14 cellular contexts compared by ENCODE assay signal in the genomic region with DNA sequence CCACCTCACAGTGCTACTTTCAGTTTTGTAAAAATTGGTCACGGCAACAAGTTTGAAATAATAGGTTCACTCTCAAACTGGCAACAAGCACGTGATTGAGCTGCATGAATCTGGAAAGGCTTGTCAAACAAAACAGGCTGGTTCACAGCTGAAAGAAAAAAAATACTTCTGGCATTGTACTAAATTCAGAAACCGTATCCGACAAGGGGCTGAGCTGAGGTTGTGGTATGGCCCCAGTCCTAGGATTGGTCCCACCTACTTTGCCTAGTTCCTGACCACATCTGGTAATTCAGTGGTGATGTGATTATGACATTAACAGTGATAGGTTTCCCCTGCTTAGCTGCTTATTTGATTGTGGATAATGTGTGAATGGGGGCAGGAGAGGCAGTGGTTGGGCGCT.
DNase-seq lines count a peak whose midpoint lies in the region; ATAC-seq and TF ChIP-seq lines count a peak whose summit lies in the region.
"Had no signal": no experiment of that assay in that cellular context is flagged by ENCODE, and none has a peak within 500 bp of the region (broad histone marks: within the 10 kb centered on the region; RNA-seq: fewer than 3 reads in every experiment).

No MANE protein-coding gene starts in this region.

- in situ Hi-C loops in IMR-90 (cut with MboI; ENCODE audit: low sequenced_read_pairs), result no loop called here

- H2BK20ac ChIP-seq in IMR-90 (ENCODE audit: low read depth, low read length), result peak overlapping the region; percentile 96

- H3K9me3 ChIP-seq in IMR-90 (ENCODE audit: control insufficient read depth, insufficient read depth, low read length) (no peaks in the 10 kb centered on the region), left ventricle myocardium inferior (replicated peaks) (no peaks in the 10 kb centered on the region)
- H3K9me3 ChIP-seq: lower lobe of right lung had no signal

- peak overlapping the region; percentile 86 for H3K27ac ChIP-seq in IMR-90 (ENCODE audit: insufficient read depth, low read length)
- H3K27ac ChIP-seq in left ventricle myocardium inferior (replicated peaks), result peak overlapping the region; percentile 19
- H3K27ac ChIP-seq: lower lobe of right lung, neural progenitor cell, VCaP had no signal

- H2BK15ac ChIP-seq in IMR-90 (ENCODE audit: low read depth, low read length), result peak overlapping the region; percentile 98

- no CpG with 5 or more reads among the region's 5 CpGs for WGBS in IMR-90 (ENCODE audit: extremely low coverage in 2 of 2, insufficient read length in 1 of 2), 2 experiments

- no peak overlapping the region for H3K4me3 Mint-ChIP-seq in chondrocyte (ENCODE audit: unreplicated experiment)
- H3K4me3 Mint-ChIP-seq: neural progenitor cell; stimulated activated naive CD8-positive, alpha-beta T cell treated with anti-CD3 and anti-CD28 coated beads, Interleukin-15, Interleukin-2, amounts not matched to agents 100 ng/mL and 50 ng/mL, for 24 hours had no signal

- H4K20me1 ChIP-seq in IMR-90 (ENCODE audit: insufficient read depth, low read length), result no peaks in the 10 kb centered on the region

- peak overlapping the region; percentile 37 for H2AFZ ChIP-seq in IMR-90 (replicated peaks; ENCODE audit: low read length, poor library complexity)

- no peak overlapping the region; the same call in 1 of the 2 replicates for H3K9ac ChIP-seq in IMR-90 (ENCODE audit: low read depth, low read length)
- H3K9ac ChIP-seq: neural progenitor cell had no signal

- peak overlapping the region; percentile 88 for H3K14ac ChIP-seq in IMR-90 (replicated peaks; ENCODE audit: low read depth, low read length)

- H3K79me1 ChIP-seq in IMR-90 (ENCODE audit: low read depth in 1 of 2, low read length in 2 of 2), result peaks cover 0 to 7% of the 10 kb centered on the region in 2 experiments; a peak in 2 of 4 replicates

- CTCF ChIA-PET in IMR-90 (lab: Yijun Ruan, JAX), result interaction anchor here (0.7 kb wide), 1 partner anchor 11 kb away, joined by 3 read pairs; no protein-coding TSS in a partner anchor

- H3K27me3 ChIP-seq in IMR-90 (ENCODE audit: control insufficient read depth, insufficient read depth, low read length) (no peaks in the 10 kb centered on the region), left ventricle myocardium inferior (ENCODE audit: low read depth) (no peaks in the 10 kb centered on the region)
- H3K27me3 ChIP-seq: neural progenitor cell had no signal

- peak overlapping the region; percentile 69 for H3K23ac ChIP-seq in IMR-90 (ENCODE audit: low read depth, low read length)

- ATAC-seq in IMR-90 (ENCODE audit: low read depth), result no peak
- ATAC-seq: lower lobe of right lung, SK-N-SH treated with all-trans-retinoic acid at 6 μM for 48 hours had no signal

- TF ChIP-seq CTCF in IMR-90 (conservative IDR thresholded peaks at IDR 0.05; ENCODE audit: low read depth, low read length), result no peak
- TF ChIP-seq CTCF in chondrocyte (IDR thresholded peaks at IDR 0.05), result no peak
- TF ChIP-seq CTCF in left ventricle myocardium inferior (IDR thresholded peaks at IDR 0.05; ENCODE audit: borderline replicate concordance), result no peak

- no peak for TF ChIP-seq POLR2A in IMR-90 (IDR thresholded peaks at IDR 0.05; ENCODE audit: low read depth, low read length)

- H4K91ac ChIP-seq in IMR-90 (ENCODE audit: insufficient read depth, low read depth, low read length), result peak overlapping the region; percentile 94

- H3K4me1 ChIP-seq in IMR-90 (ENCODE audit: control insufficient read depth, insufficient read depth, low read length) (peaks cover 18% of the 10 kb centered on the region), left ventricle myocardium inferior (peaks cover 48% of the 10 kb centered on the region)
- H3K4me1 ChIP-seq: lower lobe of right lung had no signal

- peak overlapping the region; percentile 100 for H2BK5ac ChIP-seq in IMR-90 (ENCODE audit: low read depth, low read length, poor library complexity, severe bottlenecking)

- peak overlapping the region; percentile 97 for H4K5ac ChIP-seq in IMR-90 (ENCODE audit: low read depth, low read length)

- no peak overlapping the region for H3K4me2 ChIP-seq in IMR-90 (ENCODE audit: low read depth, low read length)
- H3K4me2 ChIP-seq: neural progenitor cell had no signal

- DNase-seq in AG08395 (ENCODE audit: low spot score) (peak; percentile 66), IMR-90 (peak; percentile 33), chondrocyte (ENCODE audit: low spot score) (no peak), left ventricle myocardium inferior (no peak), middle frontal gyrus (ENCODE audit: extremely low spot score, low spot score) (no peak), HCEC 1CT (no peak), NCI-H524 treated with DMSO at 0.1 percent for 48 hours (lab: John Stamatoyannopoulos, UW) (no peak), D341Med (ENCODE audit: low spot score) (no peak)
- DNase-seq: lower lobe of right lung, NCI-H1048 had no signal

- no peaks in the 10 kb centered on the region for H3K36me3 Mint-ChIP-seq in chondrocyte (ENCODE audit: low read depth)

- H3K4ac ChIP-seq in IMR-90 (ENCODE audit: low read depth, low read length), result peak overlapping the region; percentile 95

- POLR2A ChIA-PET in IMR-90 (lab: Charles Lee; ENCODE audit: unreplicated experiment), result interaction anchor here (0.6 to 0.9 kb wide), 2 partner anchors 17 to 114 kb away, joined by 3 to 4 read pairs; no protein-coding TSS in a partner anchor

- peak overlapping the region; percentile 93 for H2AK5ac ChIP-seq in IMR-90 (ENCODE audit: low read depth, low read length)

- H3K4me1 Mint-ChIP-seq in chondrocyte (ENCODE audit: low read depth), result peaks cover 60% of the 10 kb centered on the region

- H3K9me1 ChIP-seq in IMR-90 (ENCODE audit: insufficient read depth, low read length), result peaks cover 6% of the 10 kb centered on the region

- H3K9me3 Mint-ChIP-seq in chondrocyte (ENCODE audit: low read depth), result peaks cover 8% of the 10 kb centered on the region
- H3K9me3 Mint-ChIP-seq: neural progenitor cell; stimulated activated naive CD8-positive, alpha-beta T cell treated with anti-CD3 and anti-CD28 coated beads, Interleukin-15, Interleukin-2, amounts not matched to agents 100 ng/mL and 50 ng/mL, for 24 hours had no signal

- no peak for TF ChIP-seq RAD21 in IMR-90 (IDR thresholded peaks at IDR 0.05; ENCODE audit: low read length)

- peak overlapping the region; percentile 1; the same call in 1 of the 2 replicates for H3K56ac ChIP-seq in IMR-90 (ENCODE audit: extremely low read depth, insufficient read depth, low read length)

- dilution Hi-C loops in IMR-90 (cut with HindIII; ENCODE audit: low sequenced_read_pairs, unreplicated experiment), result no loop called here

- no TSS peak for BruUV-seq in IMR-90 (replicated peaks; lab: Mats Ljungman, UMichigan)

- peak overlapping the region; percentile 53 for H2AK9ac ChIP-seq in IMR-90 (replicated peaks; ENCODE audit: low read depth, low read length, poor library complexity)

- intact Hi-C loops in IMR-90 (cut with micrococcal nuclease), result loop anchor here (10.0 kb wide), 1 partner anchor 659 kb away; no protein-coding TSS in a partner anchor
- intact Hi-C loops in left ventricle myocardium inferior (cut with micrococcal nuclease), result no loop called here

- H3K18ac ChIP-seq in IMR-90 (ENCODE audit: low read depth, low read length), result peak overlapping the region; percentile 95

- H3K27me3 Mint-ChIP-seq in chondrocyte (ENCODE audit: low read depth), result no peaks in the 10 kb centered on the region

- peak overlapping the region; percentile 98 for H2BK120ac ChIP-seq in IMR-90 (ENCODE audit: low read depth, low read length)

- H3K36me3 ChIP-seq in IMR-90 (ENCODE audit: control insufficient read depth, insufficient read depth, low read length) (no peaks in the 10 kb centered on the region), left ventricle myocardium inferior (no peaks in the 10 kb centered on the region)
- H3K36me3 ChIP-seq: lower lobe of right lung, neural progenitor cell had no signal

- peak overlapping the region; percentile 73 to 96 for H4K8ac ChIP-seq in IMR-90 (ENCODE audit: low read depth in 2 of 2, low read length in 2 of 2)

- peak overlapping the region; percentile 36 for H3K27ac Mint-ChIP-seq in chondrocyte (ENCODE audit: unreplicated experiment)
- H3K27ac Mint-ChIP-seq: neural progenitor cell; stimulated activated naive CD8-positive, alpha-beta T cell treated with anti-CD3 and anti-CD28 coated beads, Interleukin-15, Interleukin-2, amounts not matched to agents 100 ng/mL and 50 ng/mL, for 24 hours had no signal

- H3K4me3 ChIP-seq in IMR-90 (ENCODE audit: insufficient read depth, low read depth, low read length) (no peak overlapping the region), left ventricle myocardium inferior (no peak overlapping the region)
- H3K4me3 ChIP-seq: lower lobe of right lung, neural progenitor cell had no signal

TF ChIP-seq in IMR-90, 13 proteins besides CTCF, POLR2A, EP300 and RAD21:
- no peak for TF ChIP-seq MAZ (IDR thresholded peaks at IDR 0.05; ENCODE audit: borderline replicate concordance, low read depth, low read length)
TF ChIP-seq in IMR-90: peak in this region for 0.

Comparison
In these comparisons a context has a peak if more than half of its experiments do, and no peak if none do; other contexts are left out.
1. DNase-seq: peak in AG08395 (single experiment) and IMR-90 (single experiment); none in chondrocyte (single experiment), left ventricle myocardium inferior (single experiment), middle frontal gyrus (single experiment), HCEC 1CT (single experiment), NCI-H524 treated with DMSO at 0.1 percent for 48 hours (single experiment) and D341Med (single experiment).